In genomic region chr12:56158029-56158925, GRCh38 we compare ENCODE assay signal across 8 cellular contexts. TPM values are rescaled to one million over a fixed set of nuclear protein-coding genes. Genes with fewer than 3 reads are reported as not detected.
DNase-seq lines count a peak whose midpoint lies in the region; ATAC-seq, FAIRE-seq and TF ChIP-seq lines count a peak whose summit lies in the region.

Gene MYL6 (plus strand): TSS chr12:56158359. CDS start chr12:56158402, 43 bp downstream.

- TF ChIP-seq POLR2A in GM12892 (IDR thresholded peaks at IDR 0.05; ENCODE audit: low read depth, low read length) (peak; percentile 99), prostate gland (IDR thresholded peaks at IDR 0.05) (peak; percentile 100)

- ATAC-seq in HG02884 (IDR thresholded peaks at IDR 0.05; ENCODE audit: unreplicated experiment) (peak; percentile 86), left ventricle myocardium superior (peak; percentile 90)

- H3K4me3 ChIP-seq in prostate gland (peak within 1 kb of the TSS; percentile 58 to 71), urinary bladder (ENCODE audit: low read depth, low read length) (peak within 1 kb of the TSS; percentile 68)

- DNase-seq in GM12892 (ENCODE audit: insufficient read length) (peak; percentile 83), NCI-H146 treated with DMSO at 0.1 percent for 48 hours (lab: John Stamatoyannopoulos, UW; ENCODE audit: unreplicated experiment) (peak; percentile 97), amniotic stem cell (lab: John Stamatoyannopoulos, UW) (peak; percentile 98), left ventricle myocardium superior (peak; percentile 92), prostate gland (ENCODE audit: low spot score) (peak; percentile 99)

- no peaks in the 10 kb centered on the region for H3K27me3 ChIP-seq in prostate gland (replicated peaks; ENCODE audit: insufficient read depth)

- peaks cover 5 to 12% of the 10 kb centered on the region in 2 donors for H3K36me3 ChIP-seq in prostate gland
- peaks cover 3% of the 10 kb centered on the region for H3K36me3 ChIP-seq in urinary bladder (ENCODE audit: insufficient read depth)

- no peaks in the 10 kb centered on the region for H3K9me3 ChIP-seq in prostate gland

- intact Hi-C loops in T-helper 1 cell treated with Interleukin-12 subunit alpha and Interleukin-12 subunit beta and Interleukin-4 antibody, amounts not matched to agents 30 ng/mL and 1 ng/mL, for 36 hours (cut with micrococcal nuclease): loop anchor here (1.0 to 2.0 kb wide), 10 partner anchors 30 to 530 kb away; partner anchors contain the start of genes PA2G4, PTGES3, SPRYD4 and STAT2
- intact Hi-C loops in left ventricle myocardium superior (cut with micrococcal nuclease): no loop called here
- intact Hi-C loops in prostate gland (cut with DNase I): loop anchor here (2.0 to 5.0 kb wide), 2 partner anchors 31 to 41 kb away; partner anchors contain the start of genes RPL41 and ZC3H10

- under 1% methylated on average over 21 of the region's 30 CpGs for WGBS in prostate gland
- WGBS in urinary bladder: under 1% methylated on average over 30 of the region's 30 CpGs

- FAIRE-seq in GM12892 (lab: Jason Lieb, UNC): peak; percentile 93

- H3K4me1 ChIP-seq in prostate gland (replicated peaks) (peaks cover 12% of the 10 kb centered on the region), urinary bladder (ENCODE audit: insufficient read depth) (no peaks in the 10 kb centered on the region)

- TF ChIP-seq CTCF in prostate gland (IDR thresholded peaks at IDR 0.05): peak in 1 of 4 experiments; percentile 18

- peak within 1 kb of the TSS; percentile 97 to 98 for H3K27ac ChIP-seq in prostate gland
- peak within 1 kb of the TSS; percentile 100 for H3K27ac ChIP-seq in urinary bladder (ENCODE audit: low read depth)

RNA-seq across cellular contexts. Expression of gene MYL6, which starts in this region (rescaled TPM):
- polyA plus RNA-seq in GM12892 (2012; ENCODE audit: missing spikeins): 1,951 TPM
- 1,662 and 1,663 TPM in 2 replicates for total RNA-seq in T-helper 1 cell treated with Interleukin-12 subunit alpha and Interleukin-12 subunit beta and Interleukin-4 antibody, amounts not matched to agents 30 ng/mL and 1 ng/mL, for 36 hours
- total RNA-seq in left ventricle myocardium superior (546 TPM), prostate gland (1,000 to 10,000 TPM; 1,587 to 1,792 TPM), urinary bladder (2,133 TPM)
- 7,162 TPM for polyA plus RNA-seq in urinary bladder

Comparison
In these comparisons a context has a peak if more than half of its experiments do, and no peak if none do; other contexts are left out.
1. Peak in every context shown above with its lines: DNase-seq, ATAC-seq, H3K4me3 ChIP-seq and H3K27ac ChIP-seq.